9 cellular contexts compared by ENCODE assay signal in the genomic region with DNA sequence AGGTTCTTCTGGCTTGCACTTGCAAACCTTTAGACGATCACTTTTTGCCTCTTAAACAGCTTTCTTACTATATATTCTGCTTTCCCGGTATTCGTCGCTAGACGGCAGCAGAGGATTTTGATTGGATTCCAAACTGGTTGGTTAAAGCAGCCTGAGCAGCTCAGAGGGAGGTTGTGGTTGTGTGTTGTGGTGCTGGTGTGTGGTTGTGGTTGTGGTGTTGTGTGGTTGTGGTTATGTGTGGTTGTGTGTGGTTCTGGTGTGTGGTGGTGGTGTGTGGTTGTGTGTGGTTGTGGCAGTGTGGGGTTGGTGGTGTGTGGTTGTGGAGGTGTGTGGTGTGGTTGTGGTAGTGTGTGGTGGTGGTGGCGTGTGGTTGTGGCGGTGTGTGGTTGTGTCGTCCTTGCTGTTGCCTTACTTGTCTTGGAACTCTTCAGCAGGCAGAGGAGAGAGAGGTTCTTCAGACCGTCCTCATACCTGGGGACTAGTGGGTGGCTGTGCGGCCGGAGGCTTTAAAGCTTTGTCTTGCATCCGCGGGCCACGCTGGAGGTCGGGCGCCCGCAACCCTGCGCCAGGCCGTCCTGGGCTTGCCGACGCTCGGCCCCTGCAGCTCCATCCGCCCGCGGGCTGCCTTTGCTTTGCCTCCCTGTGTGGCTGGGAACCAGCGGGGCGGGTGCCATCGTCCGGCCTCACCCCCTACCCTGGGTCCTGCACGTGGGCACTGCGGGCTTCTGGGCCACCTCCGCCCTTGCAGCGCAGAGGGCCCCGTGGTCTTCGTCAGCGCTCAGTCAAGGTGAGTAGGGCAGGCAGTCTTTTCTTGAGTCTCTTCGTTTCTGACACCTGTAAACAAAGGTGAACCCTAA.
A peak's percentile ranks its signal among the peaks of the same experiment; 100 is the strongest.
DNase-seq lines count a peak whose midpoint lies in the region; ATAC-seq, FAIRE-seq and TF ChIP-seq lines count a peak whose summit lies in the region.
"Had no signal": no experiment of that assay in that cellular context is flagged by ENCODE, and none has a peak within 500 bp of the region (broad histone marks: within the 10 kb centered on the region; RNA-seq: fewer than 3 reads in every experiment).

No MANE protein-coding gene starts in this region.

- H3K4me1 ChIP-seq in lower lobe of right lung: no peaks in the 10 kb centered on the region
- H3K4me1 ChIP-seq: BLaER1 had no signal

- TF ChIP-seq CTCF in lower lobe of right lung (IDR thresholded peaks at IDR 0.05): peak; percentile 62

- FAIRE-seq in urothelium cell line (lab: Jason Lieb, UNC): peak; percentile 100

- no peak overlapping the region for H3K4me3 ChIP-seq in lower lobe of right lung
- H3K4me3 ChIP-seq: BLaER1 had no signal

- peak; percentile 73 to 76 for ATAC-seq in lower lobe of right lung

- DNase-seq in NCI-H1417 (lab: John Stamatoyannopoulos, UW) (peak in 2 of 3 experiments; percentile 33 to 61), NCI-H1417 treated with DMSO at 0.1 percent for 48 hours (lab: John Stamatoyannopoulos, UW) (no peak), Kasumi-1 (lab: John Stamatoyannopoulos, UW) (peak; percentile 43 to 46), RPMI8226 (peak; percentile 69), dermis blood vessel endothelial cell (peak; percentile 69), lower lobe of right lung (no peak), urothelium cell line (ENCODE audit: low spot score) (peak; percentile 80), putamen (ENCODE audit: low spot score) (no peak)

- no peaks in the 10 kb centered on the region for H3K9me3 ChIP-seq in lower lobe of right lung
- H3K9me3 ChIP-seq: BLaER1 had no signal

- intact Hi-C loops in lower lobe of right lung (cut with DNase I): no loop called here

- no peak overlapping the region for H3K27ac ChIP-seq in lower lobe of right lung
- H3K27ac ChIP-seq: BLaER1 had no signal

- H3K36me3 ChIP-seq in lower lobe of right lung: no peaks in the 10 kb centered on the region
- H3K36me3 ChIP-seq: BLaER1 had no signal

- H3K27me3 ChIP-seq in lower lobe of right lung (ENCODE audit: low read depth): no peaks in the 10 kb centered on the region
- H3K27me3 ChIP-seq: BLaER1 had no signal

Comparison
In these comparisons a context has a peak if more than half of its experiments do, and no peak if none do; other contexts are left out.
1. DNase-seq: peak in NCI-H1417 (2 of 3), Kasumi-1 (2 of 2), RPMI8226 (single experiment), dermis blood vessel endothelial cell (single experiment) and urothelium cell line (single experiment); none in NCI-H1417 treated with DMSO at 0.1 percent for 48 hours (single experiment), lower lobe of right lung (single experiment) and putamen (single experiment).